Comparison of ENCODE assay signal across 19 cellular contexts in genomic region chr1:41568204-41568603, GRCh38.
"Had no signal": no experiment of that assay in that cellular context is flagged by ENCODE, and none has a peak within 500 bp of the region (broad histone marks: within the 10 kb centered on the region; RNA-seq: fewer than 3 reads in every experiment).

No MANE protein-coding gene starts in this region.

- DNase-seq: activated CD4-positive, alpha-beta T cell treated with anti-CD3 and anti-CD28 coated beads for 4 hours; activated naive CD4-positive, alpha-beta T cell treated with anti-CD3 and anti-CD28 coated beads for 36 hours; activated naive CD8-positive, alpha-beta T cell treated with anti-CD3 and anti-CD28 coated beads for 36 hours; activated T-cell treated with anti-CD3 and anti-CD28 coated beads for 4 hours; brain microvascular endothelial cell; caudate nucleus; MV-4-11; NCI-H1092 treated with DMSO at 0.1 percent for 48 hours; NCI-H1436; NCI-H1694 treated with DMSO at 0.1 percent for 48 hours; NCI-H2029 treated with DMSO at 0.1 percent for 48 hours; NCI-H446; NCI-H524; SHP77 had no signal

- H3K36me3 ChIP-seq: brain microvascular endothelial cell, Peyer's patch, SJSA1 had no signal

- ATAC-seq: activated CD4-positive, CD25-positive, alpha-beta regulatory T cell treated with anti-CD3 and anti-CD28 coated beads, Interleukin-2, amount 50 U/mL, for 24 hours had no signal

- H3K9me3 ChIP-seq: Peyer's patch, SJSA1 had no signal

- H3K4me2 ChIP-seq: KMS-11 had no signal

- H3K4me3 ChIP-seq: Peyer's patch, SJSA1 had no signal

- H3K27me3 ChIP-seq: brain microvascular endothelial cell, Peyer's patch, SJSA1 had no signal

- H3K9ac ChIP-seq: KMS-11 had no signal

- H3K4me1 ChIP-seq: Peyer's patch, SJSA1 had no signal

- H3K27ac ChIP-seq: brain microvascular endothelial cell, KMS-11, Peyer's patch, RWPE1, SJSA1 had no signal
